ENCODE assay signal across 8 cellular contexts in the genomic region with DNA sequence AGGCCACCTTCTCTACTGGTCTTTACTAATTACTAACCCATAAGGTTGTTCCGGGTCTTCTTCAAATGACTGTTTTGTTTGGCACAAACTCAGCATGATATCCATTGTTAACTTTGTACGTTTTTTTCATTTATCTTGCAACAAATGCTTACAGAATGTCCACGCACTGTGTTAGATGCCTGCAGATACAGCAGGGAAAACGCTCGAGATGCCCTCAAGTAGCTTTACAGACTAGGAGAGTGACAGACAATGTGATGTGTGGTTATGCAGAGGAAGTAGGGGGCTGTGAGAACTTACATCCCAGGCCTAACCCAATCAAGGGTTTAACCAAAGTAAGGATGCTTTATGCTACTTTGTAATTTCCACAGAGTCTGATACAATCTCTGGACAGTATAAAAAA. TPM values are rescaled to one million over a fixed set of nuclear protein-coding genes. Genes with fewer than 3 reads are reported as not detected.
DNase-seq lines count a peak whose midpoint lies in the region; ATAC-seq and TF ChIP-seq lines count a peak whose summit lies in the region.

No MANE protein-coding gene starts in this region.

- peak; percentile 36 for ATAC-seq in activated CD4-positive, alpha-beta T cell treated with anti-CD3 and anti-CD28 coated beads for 36 hours
- no peak for ATAC-seq in GM19455 (IDR thresholded peaks at IDR 0.05; ENCODE audit: unreplicated experiment)

- H3K4me3 Mint-ChIP-seq in activated CD4-positive, alpha-beta T cell treated with anti-CD3 and anti-CD28 coated beads for 36 hours, result peak overlapping the region; percentile 90

- no peak for TF ChIP-seq POLR2A in spleen (IDR thresholded peaks at IDR 0.05)

- H3K9me3 ChIP-seq in SK-N-MC (ENCODE audit: low read depth, low read length) (no peaks in the 10 kb centered on the region), spleen (no peaks in the 10 kb centered on the region)

- intact Hi-C loops in activated CD4-positive, alpha-beta T cell treated with anti-CD3 and anti-CD28 coated beads for 36 hours (cut with DNase I, micrococcal nuclease), result loop anchor here (2.0 to 5.0 kb wide), 6 partner anchors 16 to 870 kb away; a partner anchor contains a TSS
- intact Hi-C loops in spleen (cut with DNase I; ENCODE audit: low total_unique reads), result no loop called here

- no peaks in the 10 kb centered on the region for H3K9me3 Mint-ChIP-seq in activated CD4-positive, alpha-beta T cell treated with anti-CD3 and anti-CD28 coated beads for 36 hours (ENCODE audit: low read depth)

- peak overlapping the region; percentile 92 for H3K27ac Mint-ChIP-seq in activated CD4-positive, alpha-beta T cell treated with anti-CD3 and anti-CD28 coated beads for 36 hours

- DNase-seq in activated CD4-positive, alpha-beta T cell treated with anti-CD3 and anti-CD28 coated beads for 36 hours, result no peak
- no peak for DNase-seq in activated CD4-positive, alpha-beta T cell treated with anti-CD3 and anti-CD28 coated beads for 48 hours
- no peak for DNase-seq in SK-N-MC (ENCODE audit: low read depth, low spot score)
- no peak for DNase-seq in fibroblast of pulmonary artery (ENCODE audit: low read depth)
- no peak for DNase-seq in spleen
- no peak for DNase-seq in hypothalamus (lab: John Stamatoyannopoulos, UW)
- DNase-seq in stimulated activated CD4-positive, alpha-beta T cell treated with anti-CD3 and anti-CD28 coated beads, Interleukin-4, amount 100 ng/mL, for 24 hours, result no peak

- peaks cover 8 to 30% (median 21%) of the 10 kb centered on the region in 6 donors for H3K4me1 ChIP-seq in spleen

- peaks cover 26% of the 10 kb centered on the region for H3K4me1 Mint-ChIP-seq in activated CD4-positive, alpha-beta T cell treated with anti-CD3 and anti-CD28 coated beads for 36 hours

- WGBS in spleen, 5 donors, result 38 to 49% (median 42%) methylated on average over 5 of the region's 5 CpGs

- peak overlapping the region; percentile 96 for H3K9ac ChIP-seq in SK-N-MC (ENCODE audit: insufficient read length)

- H3K4me3 ChIP-seq in SK-N-MC (peak overlapping the region; percentile 89), fibroblast of pulmonary artery (replicated peaks; ENCODE audit: low read depth, low read length) (peak overlapping the region; percentile 90), spleen (peak overlapping the region in 5 of 8 donors; percentile 73 to 95 (median 74))

- peaks cover 0 to 5% (median 0%) of the 10 kb centered on the region in 7 donors for H3K27me3 ChIP-seq in spleen (replicated peaks in 1 of 7)

- H3K36me3 Mint-ChIP-seq in activated CD4-positive, alpha-beta T cell treated with anti-CD3 and anti-CD28 coated beads for 36 hours (ENCODE audit: low read depth), result peaks cover 30% of the 10 kb centered on the region

- TF ChIP-seq CTCF in fibroblast of pulmonary artery (IDR thresholded peaks at IDR 0.05; ENCODE audit: low read length, missing control alignments) (no peak), spleen (IDR thresholded peaks at IDR 0.05 in 8 of 11, conservative IDR thresholded peaks at IDR 0.05 in 3 of 11) (no peak)

- no peaks in the 10 kb centered on the region for H3K27me3 Mint-ChIP-seq in activated CD4-positive, alpha-beta T cell treated with anti-CD3 and anti-CD28 coated beads for 36 hours

- CTCF ChIA-PET in activated CD4-positive, alpha-beta T cell treated with anti-CD3 and anti-CD28 coated beads for 36 hours (lab: Charles Lee), result interaction anchor here (1.0 to 3.2 kb wide), 3 partner anchors 14 to 358 kb away, joined by 4 to 15 read pairs (median 14); no protein-coding TSS in a partner anchor

- peaks cover 30% of the 10 kb centered on the region for H3K36me3 ChIP-seq in SK-N-MC (ENCODE audit: insufficient read depth, low read length)
- H3K36me3 ChIP-seq in spleen, result peaks cover 0 to 23% (median 12%) of the 10 kb centered on the region in 6 donors

- POLR2A ChIA-PET in activated CD4-positive, alpha-beta T cell treated with anti-CD3 and anti-CD28 coated beads for 36 hours (lab: Charles Lee), result interaction anchor here (0.7 to 2.7 kb wide), 2 partner anchors 17 to 332 kb away, joined by 3 to 12 read pairs; no protein-coding TSS in a partner anchor

- peak overlapping the region; percentile 69; the same call in 1 of the 2 replicates for H3K27ac ChIP-seq in SK-N-MC
- H3K27ac ChIP-seq in spleen, result peak overlapping the region in 6 of 8 donors; percentile 91 to 95 (median 91)

RNA-seq across cellular contexts. Expression of a gene that starts 0.9 kb away (rescaled TPM):
- total RNA-seq in activated CD4-positive, alpha-beta T cell treated with anti-CD3 and anti-CD28 coated beads for 36 hours, result 100 to 1,000 TPM; 128 to 130 TPM
- total RNA-seq in spleen, result 10 to 100 TPM; 14.4 to 22.0 (median 18.3) TPM
- 10 to 100 TPM; 17.5 to 27.2 (median 23.9) TPM for polyA plus RNA-seq in spleen

RNA-seq across cellular contexts. Expression of a gene that starts 23.9 kb away (rescaled TPM):
- 100 to 1,000 TPM; 291 to 390 TPM for total RNA-seq in activated CD4-positive, alpha-beta T cell treated with anti-CD3 and anti-CD28 coated beads for 36 hours
- total RNA-seq in spleen, result 100 to 1,000 TPM; 255 to 512 (median 355) TPM
- polyA plus RNA-seq in spleen, result 100 to 1,000 TPM; 354 to 397 (median 381) TPM

RNA-seq across cellular contexts. Expression of a gene that starts 35.3 kb away (rescaled TPM):
- total RNA-seq in activated CD4-positive, alpha-beta T cell treated with anti-CD3 and anti-CD28 coated beads for 36 hours, result not detected
- total RNA-seq in spleen, result under 1 TPM in 1 of 7 donors, not detected in 6; 0.17 TPM
- polyA plus RNA-seq in spleen, result under 1 TPM in 2 of 3 donors, not detected in 1; 0.11 to 0.12 TPM

Comparison
In these comparisons a context has a peak if more than half of its experiments do, and no peak if none do; other contexts are left out.
1. RNA of a gene that starts 0.9 kb away (total RNA-seq): 128 to 130 TPM in activated CD4-positive, alpha-beta T cell treated with anti-CD3 and anti-CD28 coated beads for 36 hours; 14.4 to 22.0 TPM in spleen; every median in the first group is over 4 times any median in the second.
2. Peak in every context shown above with its lines, with median percentiles within 50 percentile points of each other: H3K4me3 ChIP-seq.